In the genomic region with DNA sequence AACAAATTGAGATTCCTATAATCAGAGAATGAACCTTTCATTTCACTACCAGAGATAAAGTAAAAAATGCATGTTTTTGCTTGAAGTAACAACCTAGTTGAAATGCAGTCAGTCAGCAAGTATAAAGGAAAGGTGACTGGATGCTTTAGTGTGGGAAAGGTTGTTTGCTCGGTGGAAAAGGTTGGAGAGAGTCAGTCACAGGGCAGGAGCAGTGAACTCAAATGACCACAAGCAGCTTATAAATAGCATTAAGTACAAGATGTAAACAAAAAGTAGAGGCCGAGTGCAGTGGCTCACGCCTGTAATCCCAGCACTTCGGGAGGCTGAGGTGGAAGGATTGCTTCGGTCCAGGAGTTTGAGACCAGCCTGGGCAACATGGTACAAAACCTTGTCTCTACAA, we compare ENCODE assay signal across 1 cellular context.
TF ChIP-seq lines count a peak whose summit lies in the region.

No MANE protein-coding gene starts in this region.

TF ChIP-seq in HepG2, 621 proteins besides CTCF, POLR2A, EP300 and RAD21:
- TF ChIP-seq, protein P1, sequence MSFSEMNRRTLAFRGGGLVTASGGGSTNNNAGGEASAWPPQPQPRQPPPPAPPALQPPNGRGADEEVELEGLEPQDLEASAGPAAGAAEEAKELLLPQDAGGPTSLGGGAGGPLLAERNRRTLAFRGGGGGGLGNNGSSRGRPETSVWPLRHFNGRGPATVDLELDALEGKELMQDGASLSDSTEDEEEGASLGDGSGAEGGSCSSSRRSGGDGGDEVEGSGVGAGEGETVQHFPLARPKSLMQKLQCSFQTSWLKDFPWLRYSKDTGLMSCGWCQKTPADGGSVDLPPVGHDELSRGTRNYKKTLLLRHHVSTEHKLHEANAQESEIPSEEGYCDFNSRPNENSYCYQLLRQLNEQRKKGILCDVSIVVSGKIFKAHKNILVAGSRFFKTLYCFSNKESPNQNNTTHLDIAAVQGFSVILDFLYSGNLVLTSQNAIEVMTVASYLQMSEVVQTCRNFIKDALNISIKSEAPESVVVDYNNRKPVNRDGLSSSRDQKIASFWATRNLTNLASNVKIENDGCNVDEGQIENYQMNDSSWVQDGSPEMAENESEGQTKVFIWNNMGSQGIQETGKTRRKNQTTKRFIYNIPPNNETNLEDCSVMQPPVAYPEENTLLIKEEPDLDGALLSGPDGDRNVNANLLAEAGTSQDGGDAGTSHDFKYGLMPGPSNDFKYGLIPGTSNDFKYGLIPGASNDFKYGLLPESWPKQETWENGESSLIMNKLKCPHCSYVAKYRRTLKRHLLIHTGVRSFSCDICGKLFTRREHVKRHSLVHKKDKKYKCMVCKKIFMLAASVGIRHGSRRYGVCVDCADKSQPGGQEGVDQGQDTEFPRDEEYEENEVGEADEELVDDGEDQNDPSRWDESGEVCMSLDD (CRISPR knock-in tag; IDR thresholded peaks at IDR 0.05; ENCODE audit: borderline replicate concordance), result no peak
- TF ChIP-seq NR2F1 (CRISPR knock-in tag; IDR thresholded peaks at IDR 0.05) (no peak), ZNF441 (CRISPR knock-in tag; IDR thresholded peaks at IDR 0.05; ENCODE audit: borderline replicate concordance) (no peak), ZNF235 (CRISPR knock-in tag; IDR thresholded peaks at IDR 0.05; ENCODE audit: borderline replicate concordance) (no peak), CBFB (CRISPR knock-in tag; IDR thresholded peaks at IDR 0.05) (no peak), ZNF83 (CRISPR knock-in tag; IDR thresholded peaks at IDR 0.05; ENCODE audit: borderline replicate concordance) (no peak), ZNF704 (CRISPR knock-in tag; IDR thresholded peaks at IDR 0.05; ENCODE audit: borderline replicate concordance) (no peak)
- TF ChIP-seq, protein P2, sequence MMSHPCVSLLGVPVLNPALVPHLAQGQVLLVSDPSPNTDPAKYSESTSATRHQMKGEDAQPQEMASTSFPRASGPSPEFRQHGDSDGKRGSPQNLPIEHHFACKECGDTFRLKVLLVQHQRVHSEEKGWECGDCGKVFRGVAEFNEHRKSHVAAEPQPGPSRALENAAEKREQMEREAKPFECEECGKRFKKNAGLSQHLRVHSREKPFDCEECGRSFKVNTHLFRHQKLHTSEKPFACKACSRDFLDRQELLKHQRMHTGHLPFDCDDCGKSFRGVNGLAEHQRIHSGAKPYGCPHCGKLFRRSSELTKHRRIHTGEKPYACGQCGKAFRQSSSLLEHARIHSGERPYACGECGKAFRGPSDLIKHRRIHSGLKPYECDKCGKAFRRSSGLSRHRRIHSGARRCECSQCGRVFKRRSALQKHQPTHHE (CRISPR knock-in tag; IDR thresholded peaks at IDR 0.05; ENCODE audit: borderline replicate concordance), result no peak
